8 cellular contexts compared by ENCODE assay signal in genomic region chr7:75156335-75156912, GRCh38.
DNase-seq lines count a peak whose midpoint lies in the region; ATAC-seq and TF ChIP-seq lines count a peak whose summit lies in the region.
"Not testable (repeated sequence)": the region's sequence is repeated elsewhere in the genome, so short reads cannot be mapped to it uniquely, and the experiment has no call there.

No MANE protein-coding gene starts in this region.

- TF ChIP-seq CTCF in astrocyte of the cerebellum (IDR thresholded peaks at IDR 0.05; ENCODE audit: low read depth, low read length, missing control alignments); foreskin fibroblast (IDR thresholded peaks at IDR 0.05; ENCODE audit: low read depth, low read length): not testable (repeated sequence)

- not testable (repeated sequence) for H3K9me3 ChIP-seq in mucosa of rectum (ENCODE audit: control insufficient read depth in 2 of 2, low read length in 2 of 2); aorta (ENCODE audit: control insufficient read depth, low read length)

- H3K27ac Mint-ChIP-seq in activated CD4-positive, alpha-beta T cell treated with anti-CD3 and anti-CD28 coated beads, Interleukin-2, amount 10 ng/mL, durations not matched to agents 7 days and 5 days, result not testable (repeated sequence)

- DNase-seq in Jurkat, Clone E6-1 (ENCODE audit: low read depth, low spot score); astrocyte of the cerebellum (ENCODE audit: low read depth); foreskin fibroblast: not testable (repeated sequence)
- peak; percentile 25 for DNase-seq in activated CD4-positive, alpha-beta T cell treated with anti-CD3 and anti-CD28 coated beads, Interleukin-2, amount 10 ng/mL, durations not matched to agents 7 days and 5 days
- DNase-seq in stimulated activated CD4-positive, alpha-beta T cell treated with anti-CD3 and anti-CD28 coated beads, Interleukin-12 subunit alpha, Interleukin-12 subunit beta, amount 100 ng/mL, for 4 hours, result peak; percentile 3
- peak; percentile 62 to 68 for DNase-seq in aorta

- not testable (repeated sequence) for H3K9me3 Mint-ChIP-seq in activated CD4-positive, alpha-beta T cell treated with anti-CD3 and anti-CD28 coated beads, Interleukin-2, amount 10 ng/mL, durations not matched to agents 7 days and 5 days

- H3K27me3 ChIP-seq in mucosa of rectum (ENCODE audit: control insufficient read depth in 2 of 2, insufficient read depth in 2 of 2, low read length in 2 of 2); aorta (ENCODE audit: control insufficient read depth in 1 of 2, insufficient read depth in 2 of 2, low read length in 1 of 2): not testable (repeated sequence)

- H3K27me3 Mint-ChIP-seq in activated CD4-positive, alpha-beta T cell treated with anti-CD3 and anti-CD28 coated beads, Interleukin-2, amount 10 ng/mL, durations not matched to agents 7 days and 5 days, result not testable (repeated sequence)

- not testable (repeated sequence) for H3K36me3 ChIP-seq in mucosa of rectum (ENCODE audit: control insufficient read depth in 2 of 2, insufficient read depth in 2 of 2, low read length in 2 of 2); aorta (ENCODE audit: control insufficient read depth in 1 of 2, insufficient read depth in 2 of 2, low read length in 1 of 2)

- WGBS in aorta, 2 donors, result 1 to 3% methylated on average over 14 to 21 of the region's 37 CpGs

- peak overlapping the region; percentile 32 for H3K4me3 ChIP-seq in Jurkat, Clone E6-1 (ENCODE audit: low read length)
- peak overlapping the region; percentile 25 for H3K4me3 ChIP-seq in astrocyte of the cerebellum (ENCODE audit: low read depth, low read length)
- H3K4me3 ChIP-seq in foreskin fibroblast (ENCODE audit: low read depth in 1 of 2, low read length in 2 of 2), result peak overlapping the region; percentile 34 to 35
- H3K4me3 ChIP-seq in mucosa of rectum (ENCODE audit: low read length in 2 of 2), result peak overlapping the region; percentile 48 to 60
- peak overlapping the region in 1 of 2 donors; percentile 59 for H3K4me3 ChIP-seq in aorta (ENCODE audit: low read length in 2 of 2)

- CTCF ChIA-PET in activated CD4-positive, alpha-beta T cell treated with anti-CD3 and anti-CD28 coated beads, Interleukin-2, amount 10 ng/mL, durations not matched to agents 7 days and 5 days (lab: Charles Lee), result not testable (repeated sequence)

- H3K9ac ChIP-seq in mucosa of rectum (ENCODE audit: low read depth in 1 of 2, low read length in 2 of 2), result not testable (repeated sequence)

- ATAC-seq in GM21576 (IDR thresholded peaks at IDR 0.05; ENCODE audit: unreplicated experiment), result peak; percentile 1
- ATAC-seq in aorta (ENCODE audit: low FRiP score), result not testable (repeated sequence)

- intact Hi-C loops in aorta (cut with DNase I), result not testable (repeated sequence)

- peak overlapping the region in 1 of 2 donors; percentile 47 for H3K27ac ChIP-seq in mucosa of rectum (ENCODE audit: low read depth in 2 of 2, low read length in 2 of 2)
- not testable (repeated sequence) for H3K27ac ChIP-seq in aorta (ENCODE audit: low read depth in 1 of 2, low read length in 2 of 2)

- POLR2A ChIA-PET in activated CD4-positive, alpha-beta T cell treated with anti-CD3 and anti-CD28 coated beads, Interleukin-2, amount 10 ng/mL, durations not matched to agents 7 days and 5 days (lab: Charles Lee), result not testable (repeated sequence)

- H3K4me3 Mint-ChIP-seq in activated CD4-positive, alpha-beta T cell treated with anti-CD3 and anti-CD28 coated beads, Interleukin-2, amount 10 ng/mL, durations not matched to agents 7 days and 5 days, result not testable (repeated sequence)

- H3K36me3 Mint-ChIP-seq in activated CD4-positive, alpha-beta T cell treated with anti-CD3 and anti-CD28 coated beads, Interleukin-2, amount 10 ng/mL, durations not matched to agents 7 days and 5 days (ENCODE audit: low read depth), result not testable (repeated sequence)

- not testable (repeated sequence) for H3K4me1 ChIP-seq in mucosa of rectum (ENCODE audit: control insufficient read depth in 2 of 2, insufficient read depth in 2 of 2, low read length in 2 of 2); aorta (ENCODE audit: control insufficient read depth in 1 of 2, insufficient read depth in 2 of 2, low read length in 2 of 2)

- H3K4me1 Mint-ChIP-seq in activated CD4-positive, alpha-beta T cell treated with anti-CD3 and anti-CD28 coated beads, Interleukin-2, amount 10 ng/mL, durations not matched to agents 7 days and 5 days, result not testable (repeated sequence)

- in situ Hi-C loops in astrocyte of the cerebellum (cut with HindIII; ENCODE audit: low sequenced_read_pairs), result not testable (repeated sequence)
